8 cellular contexts compared by ENCODE assay signal in the genomic region with DNA sequence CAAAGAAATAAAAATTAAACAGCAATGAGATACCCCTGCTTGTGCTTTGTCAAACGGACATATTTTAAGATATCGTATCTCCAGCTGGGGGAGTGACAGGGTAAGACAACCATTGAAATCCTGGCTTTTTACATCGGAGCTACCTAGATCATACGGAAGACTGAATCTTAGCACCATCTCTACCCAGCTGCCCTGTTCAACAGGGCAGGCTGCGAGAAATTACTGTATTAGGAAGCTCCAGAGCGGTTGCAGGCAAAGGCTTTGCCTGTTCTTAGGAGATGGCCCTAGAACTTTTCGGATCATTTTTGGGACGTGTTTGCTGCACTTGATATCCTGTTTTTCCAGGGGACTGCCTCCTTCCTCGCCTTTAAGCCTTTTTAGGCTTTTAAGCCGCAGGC. TPM values are rescaled to one million over a fixed set of nuclear protein-coding genes. Genes with fewer than 3 reads are reported as not detected.
DNase-seq lines count a peak whose midpoint lies in the region; ATAC-seq and TF ChIP-seq lines count a peak whose summit lies in the region.

No MANE protein-coding gene starts in this region.

- no peak overlapping the region for H2BK120ac ChIP-seq in trophoblast cell (ENCODE audit: insufficient read depth, low read length, poor library complexity)

- no peak overlapping the region for H3K4ac ChIP-seq in trophoblast cell (ENCODE audit: low read depth, low read length)

- H3K4me3 ChIP-seq in SU-DHL-6 (ENCODE audit: insufficient read depth, low read length, poor library complexity, severe bottlenecking) (peak overlapping the region; percentile 73), fibroblast of lung (replicated peaks in 1 of 4; ENCODE audit: control extremely low read depth in 1 of 4, insufficient read depth in 1 of 4, low read depth in 3 of 4, low read length in 4 of 4) (peak overlapping the region; percentile 63 to 92 (median 87)), trophoblast cell (ENCODE audit: low read depth, low read length) (no peak overlapping the region)

- no peak overlapping the region for H3K14ac ChIP-seq in trophoblast cell (ENCODE audit: low read length)

- H3K27me3 ChIP-seq in SU-DHL-6 (ENCODE audit: low read length) (peaks cover 2% of the 10 kb centered on the region; the same call in 1 of the 2 replicates), fibroblast of lung (ENCODE audit: control insufficient read depth, insufficient read depth, low read length) (no peaks in the 10 kb centered on the region), trophoblast cell (ENCODE audit: insufficient read depth, low read length) (peaks cover 9% of the 10 kb centered on the region)

- H4K20me1 ChIP-seq in SU-DHL-6 (ENCODE audit: low read depth, low read length) (no peaks in the 10 kb centered on the region), fibroblast of lung (ENCODE audit: control insufficient read depth, extremely low read depth, insufficient read depth, low read length) (no peaks in the 10 kb centered on the region)

- no peaks in the 10 kb centered on the region for H3K9me2 ChIP-seq in SU-DHL-6 (replicated peaks; ENCODE audit: insufficient read depth, low read length)

- H3K36me3 ChIP-seq in SU-DHL-6 (ENCODE audit: low read length), result no peaks in the 10 kb centered on the region
- H3K36me3 ChIP-seq in fibroblast of lung (ENCODE audit: control insufficient read depth, insufficient read depth, low read length), result no peaks in the 10 kb centered on the region
- no peaks in the 10 kb centered on the region for H3K36me3 ChIP-seq in trophoblast cell (ENCODE audit: control insufficient read depth in 1 of 2, insufficient read depth in 2 of 2, low read length in 2 of 2)

- H3K27ac ChIP-seq in SU-DHL-6 (ENCODE audit: low read depth, low read length), result no peak overlapping the region
- H3K27ac ChIP-seq in fibroblast of lung (ENCODE audit: insufficient read depth, low read length), result peak overlapping the region; percentile 65
- H3K27ac ChIP-seq in trophoblast cell (ENCODE audit: low read depth, low read length), result peak overlapping the region; percentile 90

- no peak overlapping the region for H3K23ac ChIP-seq in trophoblast cell (ENCODE audit: low read length)

- H2AFZ ChIP-seq in SU-DHL-6 (ENCODE audit: low read depth, low read length, severe bottlenecking) (peak overlapping the region; percentile 78), fibroblast of lung (ENCODE audit: low read length) (peak overlapping the region; percentile 33), trophoblast cell (ENCODE audit: insufficient read depth, low read length, poor library complexity) (peak overlapping the region; percentile 76)

- peak; percentile 69 for DNase-seq in DMS 273 (lab: John Stamatoyannopoulos, UW; ENCODE audit: unreplicated experiment)
- no peak for DNase-seq in DMS 273 treated with DMSO at 0.1 percent for 48 hours (lab: John Stamatoyannopoulos, UW)
- peak in 1 of 2 donors; percentile 40 for DNase-seq in fibroblast of lung (ENCODE audit: low read depth in 2 of 2)
- peak in 1 of 2 donors; percentile 26 for DNase-seq in trophoblast cell
- DNase-seq in SW480 (ENCODE audit: low spot score), result no peak

- no peak overlapping the region for H2BK12ac ChIP-seq in trophoblast cell (ENCODE audit: low read length)

- H3K4me2 ChIP-seq in SU-DHL-6 (ENCODE audit: low read depth, low read length, poor library complexity, severe bottlenecking) (peak overlapping the region; percentile 91), fibroblast of lung (ENCODE audit: extremely low read depth, insufficient read depth, low read length) (peak overlapping the region; percentile 80), trophoblast cell (ENCODE audit: low read length) (peak overlapping the region; percentile 99)

- peak overlapping the region; percentile 79 for H4K8ac ChIP-seq in trophoblast cell (ENCODE audit: low read depth, low read length)

- no peak overlapping the region for H4K12ac ChIP-seq in trophoblast cell (ENCODE audit: low read depth, low read length)

- WGBS in trophoblast cell (ENCODE audit: extremely low coverage, insufficient coverage, insufficient read length), result no CpG with 5 or more reads among the region's 10 CpGs

- peaks cover 3% of the 10 kb centered on the region; the same call in 1 of the 2 replicates for H3F3A ChIP-seq in SU-DHL-6 (ENCODE audit: insufficient read depth)

- H2BK5ac ChIP-seq in trophoblast cell (ENCODE audit: low read depth, low read length, poor library complexity), result peak overlapping the region; percentile 81

- H3K79me1 ChIP-seq in trophoblast cell (ENCODE audit: low read length), result peaks cover 12% of the 10 kb centered on the region

- H3K9me3 ChIP-seq in SU-DHL-6 (ENCODE audit: insufficient read depth, low read length) (no peaks in the 10 kb centered on the region), fibroblast of lung (ENCODE audit: control insufficient read depth, insufficient read depth, low read depth, low read length) (no peaks in the 10 kb centered on the region), trophoblast cell (ENCODE audit: insufficient read depth, low read depth, low read length) (no peaks in the 10 kb centered on the region)

- peak overlapping the region; percentile 71 for H3K9ac ChIP-seq in SU-DHL-6 (ENCODE audit: low read length)
- peak overlapping the region; percentile 75 for H3K9ac ChIP-seq in fibroblast of lung (ENCODE audit: insufficient read depth, low read length)
- no peak overlapping the region for H3K9ac ChIP-seq in trophoblast cell (ENCODE audit: low read length)

- ATAC-seq in GM21390 (IDR thresholded peaks at IDR 0.05; ENCODE audit: unreplicated experiment), result no peak
- ATAC-seq in GM19324 (IDR thresholded peaks at IDR 0.05; ENCODE audit: low FRiP score, unreplicated experiment), result no peak

- no peak for TF ChIP-seq CTCF in SU-DHL-6 (IDR thresholded peaks at IDR 0.05; ENCODE audit: insufficient read depth, low read length, poor library complexity, severe bottlenecking)
- no peak for TF ChIP-seq CTCF in fibroblast of lung (conservative IDR thresholded peaks at IDR 0.05 in 1 of 2, IDR thresholded peaks at IDR 0.05 in 1 of 2; ENCODE audit: low read depth in 1 of 2, low read length in 2 of 2)

- no peaks in the 10 kb centered on the region for H3K79me2 ChIP-seq in SU-DHL-6 (ENCODE audit: insufficient read depth, low read length)
- peaks cover 24% of the 10 kb centered on the region for H3K79me2 ChIP-seq in fibroblast of lung (ENCODE audit: control insufficient read depth, insufficient read depth, low read length)
- H3K79me2 ChIP-seq in trophoblast cell (ENCODE audit: control insufficient read depth, insufficient read depth, low read length, poor library complexity), result no peaks in the 10 kb centered on the region

- no peak overlapping the region for H3K18ac ChIP-seq in trophoblast cell (ENCODE audit: low read length)

- no peak overlapping the region for H2AK5ac ChIP-seq in trophoblast cell (ENCODE audit: low read length)

- H3K4me1 ChIP-seq in fibroblast of lung (ENCODE audit: control insufficient read depth, extremely low read depth, insufficient read depth, low read length), result peaks cover 5% of the 10 kb centered on the region
- H3K4me1 ChIP-seq in trophoblast cell (ENCODE audit: control insufficient read depth in 1 of 2, insufficient read depth in 2 of 2, low read length in 2 of 2), result peaks cover 7 to 19% of the 10 kb centered on the region in 2 experiments

- no peak overlapping the region for H4K91ac ChIP-seq in trophoblast cell (ENCODE audit: low read depth, low read length)

RNA-seq across cellular contexts. Expression of a gene that starts 2.0 kb away (rescaled TPM):
- 12.3 and 19.0 TPM in 2 replicates for total RNA-seq in fibroblast of lung
- polyA plus RNA-seq in fibroblast of lung, result 9.4 and 14.1 TPM in 2 replicates
- polyA plus RNA-seq in fibroblast of lung (2012), result 7.1 and 8.0 TPM in 2 replicates
- 28.3 and 55.3 TPM in 2 replicates for polyA minus RNA-seq in fibroblast of lung (ENCODE audit: low replicate concordance)
- polyA plus RNA-seq in trophoblast cell (2013), result 5.3 and 6.0 TPM in 2 replicates

RNA-seq across cellular contexts. Expression of a gene that starts 38.4 kb away (rescaled TPM):
- total RNA-seq in fibroblast of lung, result 11.6 and 18.7 TPM in 2 replicates
- 9.6 and 10.1 TPM in 2 replicates for polyA plus RNA-seq in fibroblast of lung
- 9.8 and 10.1 TPM in 2 replicates for polyA plus RNA-seq in fibroblast of lung (2012)
- 0.12 and 6.6 TPM in 2 replicates for polyA minus RNA-seq in fibroblast of lung (ENCODE audit: low replicate concordance)
- polyA plus RNA-seq in trophoblast cell (2013), result 9.2 and 9.6 TPM in 2 replicates
